In the genomic region with DNA sequence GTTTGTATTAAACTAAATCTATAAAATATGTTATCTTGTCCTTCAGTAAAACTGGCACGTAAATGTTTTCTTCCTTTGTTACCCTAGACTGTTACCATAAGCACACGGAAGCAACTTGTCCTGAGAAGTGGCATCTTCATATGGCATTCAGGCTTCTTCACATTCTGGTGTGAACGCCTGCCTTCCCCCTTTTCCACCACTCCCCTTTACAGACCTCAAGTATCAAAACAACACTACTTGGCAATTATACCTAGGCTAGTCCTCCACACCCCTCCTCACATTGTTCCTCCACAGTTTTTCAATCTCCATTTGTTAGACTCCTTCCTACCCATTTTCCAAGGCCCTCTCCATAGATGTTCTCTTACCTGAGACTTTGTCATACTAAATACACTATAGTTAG, we compare ENCODE assay signal across 8 cellular contexts. TPM values are rescaled to one million over a fixed set of nuclear protein-coding genes. Genes with fewer than 3 reads are reported as not detected.
DNase-seq lines count a peak whose midpoint lies in the region; ATAC-seq and TF ChIP-seq lines count a peak whose summit lies in the region.
"Had no signal": no experiment of that assay in that cellular context is flagged by ENCODE, and none has a peak within 500 bp of the region (broad histone marks: within the 10 kb centered on the region; RNA-seq: fewer than 3 reads in every experiment).

No MANE protein-coding gene starts in this region.

- peaks cover 49% of the 10 kb centered on the region for H3K4me1 Mint-ChIP-seq in GM23338

- peak overlapping the region; percentile 87 for H3K4me2 ChIP-seq in GM23338
- H3K4me2 ChIP-seq in fibroblast of lung (ENCODE audit: extremely low read depth, insufficient read depth, low read length), result peak overlapping the region; percentile 90

- H3K9me3 ChIP-seq in RWPE2 (ENCODE audit: severe bottlenecking) (no peaks in the 10 kb centered on the region), fibroblast of lung (ENCODE audit: control insufficient read depth, insufficient read depth, low read depth, low read length) (no peaks in the 10 kb centered on the region)

- H3K4me1 ChIP-seq in GM23338 (ENCODE audit: insufficient read depth) (peaks cover 46% of the 10 kb centered on the region), RWPE2 (ENCODE audit: insufficient read depth, poor library complexity, severe bottlenecking) (peaks cover 27% of the 10 kb centered on the region), fibroblast of lung (ENCODE audit: control insufficient read depth, extremely low read depth, insufficient read depth, low read length) (peaks cover 2% of the 10 kb centered on the region)

- H4K20me1 ChIP-seq in GM23338 (replicated peaks; ENCODE audit: insufficient read depth) (peaks cover 22% of the 10 kb centered on the region), fibroblast of lung (ENCODE audit: control insufficient read depth, extremely low read depth, insufficient read depth, low read length) (peaks cover 3% of the 10 kb centered on the region)

- no peaks in the 10 kb centered on the region for H3F3A ChIP-seq in GM23338 (replicated peaks; ENCODE audit: low read depth)

- H2AFZ ChIP-seq in GM23338, result no peak overlapping the region
- H2AFZ ChIP-seq in fibroblast of lung (ENCODE audit: low read length), result no peak overlapping the region

- no peaks in the 10 kb centered on the region for H3K9me2 ChIP-seq in GM23338 (ENCODE audit: insufficient read depth)

- H3K27me3 ChIP-seq in GM23338 (ENCODE audit: insufficient read depth) (no peaks in the 10 kb centered on the region), RWPE2 (ENCODE audit: insufficient read depth, poor library complexity, severe bottlenecking) (no peaks in the 10 kb centered on the region), fibroblast of lung (ENCODE audit: control insufficient read depth, insufficient read depth, low read length) (no peaks in the 10 kb centered on the region)

- H3K4me3 ChIP-seq in GM23338, result peak overlapping the region; percentile 75
- peak overlapping the region; percentile 98 for H3K4me3 ChIP-seq in RWPE2 (ENCODE audit: severe bottlenecking)
- peak overlapping the region; percentile 76 to 95 (median 90) for H3K4me3 ChIP-seq in fibroblast of lung (replicated peaks in 1 of 4; ENCODE audit: control extremely low read depth in 1 of 4, insufficient read depth in 1 of 4, low read depth in 3 of 4, low read length in 4 of 4)
- H3K4me3 ChIP-seq in skeletal muscle cell (ENCODE audit: low read depth, low read length), result peak overlapping the region; percentile 92

- H3K27ac ChIP-seq in GM23338 (ENCODE audit: low read depth), result peak overlapping the region; percentile 52
- peak overlapping the region; percentile 88 for H3K27ac ChIP-seq in RWPE2 (ENCODE audit: poor library complexity, severe bottlenecking)
- no peak overlapping the region for H3K27ac ChIP-seq in fibroblast of lung (ENCODE audit: insufficient read depth, low read length)
- H3K27ac ChIP-seq: RWPE1 had no signal

- H3K9ac ChIP-seq in fibroblast of lung (ENCODE audit: insufficient read depth, low read length), result no peak overlapping the region

- DNase-seq in GM23338 (ENCODE audit: low spot score) (no peak), RWPE2 (ENCODE audit: low spot score) (no peak), fibroblast of lung (ENCODE audit: low read depth in 2 of 2) (peak in 1 of 2 donors; percentile 20), skeletal muscle cell (ENCODE audit: low read depth) (no peak), NOMO-1 treated with DMSO at 0.1 percent for 48 hours (lab: John Stamatoyannopoulos, UW; ENCODE audit: unreplicated experiment) (no peak), NCI-H82 (lab: John Stamatoyannopoulos, UW) (no peak)

- ATAC-seq in GM23338 (no peak), RWPE2 (ENCODE audit: low read depth) (no peak), GM19395 (IDR thresholded peaks at IDR 0.05; ENCODE audit: unreplicated experiment) (no peak)

- H3K79me2 ChIP-seq in GM23338 (replicated peaks; ENCODE audit: insufficient read depth) (peaks cover 71% of the 10 kb centered on the region), fibroblast of lung (ENCODE audit: control insufficient read depth, insufficient read depth, low read length) (peaks cover 69% of the 10 kb centered on the region)

- TF ChIP-seq CTCF in GM23338 (conservative IDR thresholded peaks at IDR 0.05; ENCODE audit: low read depth in 2 of 2), result no peak
- no peak for TF ChIP-seq CTCF in RWPE2 (IDR thresholded peaks at IDR 0.05; ENCODE audit: poor library complexity, severe bottlenecking)
- no peak for TF ChIP-seq CTCF in fibroblast of lung (conservative IDR thresholded peaks at IDR 0.05 in 1 of 2, IDR thresholded peaks at IDR 0.05 in 1 of 2; ENCODE audit: low read depth in 1 of 2, low read length in 2 of 2)

- H3K27me3 Mint-ChIP-seq in GM23338 (ENCODE audit: insufficient read depth, low read depth, poor library complexity), result peaks cover 9% of the 10 kb centered on the region

- H3K36me3 Mint-ChIP-seq in GM23338 (ENCODE audit: low read depth), result peaks cover 32% of the 10 kb centered on the region

- H3K36me3 ChIP-seq in GM23338 (ENCODE audit: insufficient read depth), result no peaks in the 10 kb centered on the region; the same call in 1 of the 2 replicates
- peaks cover 32% of the 10 kb centered on the region for H3K36me3 ChIP-seq in RWPE2 (ENCODE audit: low read depth)
- H3K36me3 ChIP-seq in fibroblast of lung (ENCODE audit: control insufficient read depth, insufficient read depth, low read length), result no peaks in the 10 kb centered on the region

- peak overlapping the region; percentile 97 for H3K4me3 Mint-ChIP-seq in GM23338

- peak overlapping the region; percentile 98 for H3K27ac Mint-ChIP-seq in GM23338

- peaks cover 10% of the 10 kb centered on the region; the same call in 2 of the 3 replicates for H3K9me3 Mint-ChIP-seq in GM23338

TF ChIP-seq in GM23338, 12 proteins besides CTCF, POLR2A, EP300 and RAD21:
- TF ChIP-seq ZNF114 (CRISPR knock-in tag; IDR thresholded peaks at IDR 0.05) (no peak), EZH2phosphoT487 (IDR thresholded peaks at IDR 0.05; ENCODE audit: unreplicated experiment) (no peak), ETS1 (IDR thresholded peaks at IDR 0.05) (no peak), JUNB (IDR thresholded peaks at IDR 0.05; ENCODE audit: unreplicated experiment) (no peak), STAT1 (IDR thresholded peaks at IDR 0.05; ENCODE audit: unreplicated experiment) (no peak)

RNA-seq across cellular contexts. Expression of gene MEX3C, which starts 2.9 kb away (rescaled TPM):
- 109 and 118 TPM in 2 replicates for total RNA-seq in GM23338 (2014; rRNA removed; shearing (Covaris generic))
- polyA plus RNA-seq in GM23338 (2016; fragmentation: Nextera tagmentation; extraction: Ambion mirVana) (28.8 and 30.9 TPM in 2 replicates), fibroblast of lung (30.9 and 41.8 TPM in 2 replicates)
- total RNA-seq in fibroblast of lung, result 33.6 and 39.8 TPM in 2 replicates
- 23.1 and 25.8 TPM in 2 replicates for polyA plus RNA-seq in fibroblast of lung (2012)
- 8.5 and 21.9 TPM in 2 replicates for polyA minus RNA-seq in fibroblast of lung (ENCODE audit: low replicate concordance)
